2 cellular contexts compared by ENCODE assay signal in genomic region chr1:30664103-30664755, GRCh38.
TF ChIP-seq lines count a peak whose summit lies in the region.

No MANE protein-coding gene starts in this region.

TF ChIP-seq in K562, 482 proteins besides CTCF, POLR2A, EP300 and RAD21 (continued from another document):
- 0 out of 2 replicates have a peak, but pooled peaks have one; percentile 9 for TF ChIP-seq ESRRA (IDR thresholded peaks at IDR 0.05; ENCODE audit: borderline replicate concordance, low read depth)
- peak; percentile 66 for TF ChIP-seq RBM25 (IDR thresholded peaks at IDR 0.05; ENCODE audit: low read depth, low read length, severe bottlenecking)
- TF ChIP-seq BCOR (IDR thresholded peaks at IDR 0.05): 0 out of 2 replicates have a peak, but pooled peaks have one; percentile 46

TF ChIP-seq in liver, 16 proteins besides CTCF, POLR2A, EP300 and RAD21:
- TF ChIP-seq REST (IDR thresholded peaks at IDR 0.05) (no peak), ZBTB33 (IDR thresholded peaks at IDR 0.05) (no peak), JUND (IDR thresholded peaks at IDR 0.05) (no peak), RXRA (IDR thresholded peaks at IDR 0.05) (peak in 1 of 2 donors; percentile 27), YY1 (IDR thresholded peaks at IDR 0.05) (peak; percentile 47), FOXA2 (IDR thresholded peaks at IDR 0.05) (no peak), MAX (IDR thresholded peaks at IDR 0.05) (peak; percentile 55), SP1 (IDR thresholded peaks at IDR 0.05) (no peak), EGR1 (IDR thresholded peaks at IDR 0.05; ENCODE audit: low read depth in 2 of 2) (no peak), HNF4G (IDR thresholded peaks at IDR 0.05) (no peak), NR2F2 (IDR thresholded peaks at IDR 0.05) (no peak), TAF1 (conservative IDR thresholded peaks at IDR 0.05) (no peak), HNF4A (conservative IDR thresholded peaks at IDR 0.05) (no peak), ATF3 (IDR thresholded peaks at IDR 0.05) (no peak)
